In the genomic region with DNA sequence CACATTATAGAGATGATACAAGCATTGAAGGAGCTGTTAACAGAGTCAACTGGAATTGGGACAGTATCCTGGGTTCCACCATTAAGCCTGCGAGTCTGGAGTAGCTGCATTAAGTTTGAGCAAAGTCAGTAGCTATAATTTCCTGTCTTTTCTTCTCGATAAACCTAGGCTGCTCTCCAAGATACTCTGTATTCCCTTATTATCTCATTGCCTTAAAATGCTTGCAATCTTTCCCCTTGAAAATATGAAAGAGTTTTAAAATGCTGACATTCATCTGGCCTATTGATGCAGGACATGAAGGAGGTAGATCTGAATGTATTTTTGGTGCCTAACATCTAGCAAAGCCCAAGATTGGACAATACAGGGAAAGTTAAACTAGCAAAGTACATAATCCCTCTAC, we compare ENCODE assay signal across 24 cellular contexts.
"Had no signal": no experiment of that assay in that cellular context is flagged by ENCODE, and none has a peak within 500 bp of the region (broad histone marks: within the 10 kb centered on the region; RNA-seq: fewer than 3 reads in every experiment).

No MANE protein-coding gene starts in this region.

- H3K27me3 ChIP-seq: breast epithelium, esophagus muscularis mucosa, foreskin keratinocyte, right atrium auricular region had no signal

- H3K27ac Mint-ChIP-seq: activated CD4-positive, alpha-beta T cell treated with anti-CD3 and anti-CD28 coated beads, Interleukin-2, amount 10 ng/mL, durations not matched to agents 24 days and 14 days; activated CD8-positive, alpha-beta T cell treated with anti-CD3 and anti-CD28 coated beads for 36 hours; activated naive CD4-positive, alpha-beta T cell treated with anti-CD3 and anti-CD28 coated beads, Interleukin-2, amount 10 ng/mL, durations not matched to agents 7 days and 5 days; activated naive CD8-positive, alpha-beta T cell treated with anti-CD3 and anti-CD28 coated beads, Interleukin-2, amount 50 U/mL, for 24 hours; activated T-helper 2 cell treated with anti-CD3 and anti-CD28 coated beads, Interferon-gamma antibody, Interleukin-2, Interleukin-4, amounts not matched to agents 10 μg/mL and 5 μg/mL and 100 μg/mL, durations not matched to agents 14 hours and 24 hours and 36 hours; dendritic cell treated with granulocyte-macrophage colony-stimulating factor and Interleukin-4, amounts not matched to agents 40 ng/mL and 50 ng/mL, for 4 days; natural killer cell treated with Interleukin-12 subunit alpha and Interleukin-12 subunit beta and Interleukin-15 and Interleukin-18, amount 100 ng/mL, for 72 hours; stimulated activated naive CD8-positive, alpha-beta T cell treated with anti-CD3 and anti-CD28 coated beads, Interleukin-15, amount 100 ng/mL, for 72 hours; type B pancreatic cell had no signal

- H3K4me1 ChIP-seq: breast epithelium, esophagus muscularis mucosa, foreskin keratinocyte, right atrium auricular region had no signal

- ATAC-seq: activated CD8-positive, alpha-beta T cell treated with anti-CD3 and anti-CD28 coated beads for 36 hours; activated naive CD8-positive, alpha-beta T cell treated with anti-CD3 and anti-CD28 coated beads, Interleukin-2, amount 50 U/mL, for 24 hours; foreskin keratinocyte; left lobe of liver; natural killer cell treated with Interleukin-12 subunit alpha and Interleukin-12 subunit beta and Interleukin-15 and Interleukin-18, amount 100 ng/mL, for 72 hours; stimulated activated naive CD8-positive, alpha-beta T cell treated with anti-CD3 and anti-CD28 coated beads, Interleukin-15, amount 100 ng/mL, for 72 hours had no signal

- H3K4me3 Mint-ChIP-seq: activated CD4-positive, alpha-beta T cell treated with anti-CD3 and anti-CD28 coated beads, Interleukin-2, amount 10 ng/mL, durations not matched to agents 24 days and 14 days; activated CD8-positive, alpha-beta T cell treated with anti-CD3 and anti-CD28 coated beads for 36 hours; activated naive CD4-positive, alpha-beta T cell treated with anti-CD3 and anti-CD28 coated beads, Interleukin-2, amount 10 ng/mL, durations not matched to agents 7 days and 5 days; activated naive CD8-positive, alpha-beta T cell treated with anti-CD3 and anti-CD28 coated beads, Interleukin-2, amount 50 U/mL, for 24 hours; dendritic cell treated with granulocyte-macrophage colony-stimulating factor and Interleukin-4, amounts not matched to agents 40 ng/mL and 50 ng/mL, for 4 days; mesothelial cell of epicardium; natural killer cell treated with Interleukin-12 subunit alpha and Interleukin-12 subunit beta and Interleukin-15 and Interleukin-18, amount 100 ng/mL, for 72 hours; stimulated activated naive CD8-positive, alpha-beta T cell treated with anti-CD3 and anti-CD28 coated beads, Interleukin-15, amount 100 ng/mL, for 72 hours; type B pancreatic cell had no signal

- H3K27me3 Mint-ChIP-seq: activated CD4-positive, alpha-beta T cell treated with anti-CD3 and anti-CD28 coated beads, Interleukin-2, amount 10 ng/mL, durations not matched to agents 24 days and 14 days; activated CD8-positive, alpha-beta T cell treated with anti-CD3 and anti-CD28 coated beads for 36 hours; activated naive CD4-positive, alpha-beta T cell treated with anti-CD3 and anti-CD28 coated beads, Interleukin-2, amount 10 ng/mL, durations not matched to agents 7 days and 5 days; activated naive CD8-positive, alpha-beta T cell treated with anti-CD3 and anti-CD28 coated beads, Interleukin-2, amount 50 U/mL, for 24 hours; dendritic cell treated with granulocyte-macrophage colony-stimulating factor and Interleukin-4, amounts not matched to agents 40 ng/mL and 50 ng/mL, for 4 days; natural killer cell treated with Interleukin-12 subunit alpha and Interleukin-12 subunit beta and Interleukin-15 and Interleukin-18, amount 100 ng/mL, for 72 hours; stimulated activated naive CD8-positive, alpha-beta T cell treated with anti-CD3 and anti-CD28 coated beads, Interleukin-15, amount 100 ng/mL, for 72 hours; type B pancreatic cell had no signal

- H3K9me3 ChIP-seq: breast epithelium, esophagus muscularis mucosa, right atrium auricular region had no signal

- FAIRE-seq: endothelial cell of umbilical vein, kidney had no signal

- DNase-seq: activated CD4-positive, alpha-beta T cell treated with anti-CD3 and anti-CD28 coated beads, Interleukin-2, amount 10 ng/mL, durations not matched to agents 24 days and 14 days; activated CD4-positive, CD25-positive, alpha-beta regulatory T cell; activated CD8-positive, alpha-beta T cell treated with anti-CD3 and anti-CD28 coated beads for 36 hours; activated naive CD4-positive, alpha-beta T cell treated with anti-CD3 and anti-CD28 coated beads, Interleukin-2, amount 10 ng/mL, durations not matched to agents 7 days and 5 days; activated naive CD8-positive, alpha-beta T cell treated with anti-CD3 and anti-CD28 coated beads, Interleukin-2, amount 50 U/mL, for 24 hours; activated T-cell treated with anti-CD3 and anti-CD28 coated beads, Interleukin-2, amount 50 U/mL, for 1 hour; aorta; effector CD8-positive, alpha-beta T cell; foreskin keratinocyte; glutamatergic neuron; kidney; nucleus accumbens; stimulated activated CD4-positive, alpha-beta T cell treated with anti-CD3 and anti-CD28 coated beads, Interleukin-2, amount 100 ng/mL, for 48 hours; stimulated activated naive CD8-positive, alpha-beta T cell treated with anti-CD3 and anti-CD28 coated beads, Interleukin-15, amount 100 ng/mL, for 72 hours had no signal

- H3K4me3 ChIP-seq: breast epithelium, esophagus muscularis mucosa, right atrium auricular region had no signal

- H3K36me3 ChIP-seq: breast epithelium had no signal

- H3K9me3 Mint-ChIP-seq: activated CD4-positive, alpha-beta T cell treated with anti-CD3 and anti-CD28 coated beads, Interleukin-2, amount 10 ng/mL, durations not matched to agents 24 days and 14 days; activated CD8-positive, alpha-beta T cell treated with anti-CD3 and anti-CD28 coated beads for 36 hours; activated naive CD4-positive, alpha-beta T cell treated with anti-CD3 and anti-CD28 coated beads, Interleukin-2, amount 10 ng/mL, durations not matched to agents 7 days and 5 days; activated naive CD8-positive, alpha-beta T cell treated with anti-CD3 and anti-CD28 coated beads, Interleukin-2, amount 50 U/mL, for 24 hours; activated T-helper 2 cell treated with anti-CD3 and anti-CD28 coated beads, Interferon-gamma antibody, Interleukin-2, Interleukin-4, amounts not matched to agents 10 μg/mL and 5 μg/mL and 100 μg/mL, durations not matched to agents 14 hours and 24 hours and 36 hours; dendritic cell treated with granulocyte-macrophage colony-stimulating factor and Interleukin-4, amounts not matched to agents 40 ng/mL and 50 ng/mL, for 4 days; mesothelial cell of epicardium; natural killer cell treated with Interleukin-12 subunit alpha and Interleukin-12 subunit beta and Interleukin-15 and Interleukin-18, amount 100 ng/mL, for 72 hours; stimulated activated naive CD8-positive, alpha-beta T cell treated with anti-CD3 and anti-CD28 coated beads, Interleukin-15, amount 100 ng/mL, for 72 hours; type B pancreatic cell had no signal

- H3K27ac ChIP-seq: breast epithelium, esophagus muscularis mucosa, foreskin keratinocyte, right atrium auricular region had no signal
